In the genomic region with DNA sequence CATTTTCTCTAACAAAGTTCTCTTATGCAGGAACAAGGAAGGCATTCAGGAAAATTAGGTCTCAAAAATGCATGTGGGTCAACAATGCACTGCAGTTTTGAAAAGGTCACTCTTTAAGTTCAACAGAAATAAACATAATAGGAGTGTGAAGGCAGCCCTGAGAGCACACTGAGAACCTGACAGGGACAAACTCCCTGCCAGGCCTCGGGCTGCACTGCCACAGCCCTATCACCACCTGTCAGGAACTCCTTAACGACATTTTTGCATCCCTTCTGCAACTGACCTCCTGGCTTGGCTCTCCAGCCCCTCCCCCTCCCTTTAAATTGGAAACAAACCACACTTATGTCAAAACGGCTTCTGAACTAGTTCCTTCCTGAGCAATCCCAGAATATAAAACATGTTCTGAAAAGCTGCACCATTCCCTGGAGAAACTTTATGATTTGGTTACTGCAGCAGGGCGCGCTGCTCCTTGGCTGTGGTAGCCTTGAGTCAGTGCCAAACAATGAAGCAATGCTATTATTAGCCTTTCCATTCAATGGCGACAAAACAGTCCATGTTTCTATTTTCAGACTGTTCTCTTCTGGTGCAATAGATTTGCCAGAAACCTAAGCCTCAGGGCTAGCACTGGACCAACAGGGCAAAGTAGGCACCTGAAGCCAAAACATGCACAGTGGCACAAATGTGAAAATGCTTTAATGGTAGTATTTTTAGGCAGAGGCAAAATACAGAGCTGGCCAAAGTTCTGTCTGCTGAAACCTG, we compare ENCODE assay signal across 9 cellular contexts.
A peak's percentile ranks its signal among the peaks of the same experiment; 100 is the strongest.
DNase-seq lines count a peak whose midpoint lies in the region; TF ChIP-seq lines count a peak whose summit lies in the region.
"Had no signal": no experiment of that assay in that cellular context is flagged by ENCODE, and none has a peak within 500 bp of the region (broad histone marks: within the 10 kb centered on the region; RNA-seq: fewer than 3 reads in every experiment).

No MANE protein-coding gene starts in this region.

- CTCF ChIA-PET in CD4-positive, alpha-beta memory T cell (lab: Charles Lee; ENCODE audit: partially characterized antibody), result no interaction called here
- CTCF ChIA-PET in activated naive CD4-positive, alpha-beta T cell treated with anti-CD3 and anti-CD28 coated beads for 36 hours (lab: Charles Lee), result no interaction called here

- H3K4me3 ChIP-seq in mesenchymal stem cell (ENCODE audit: insufficient read depth in 1 of 2, low read depth in 1 of 2, low read length in 2 of 2), result peak overlapping the region in 1 of 2 experiments; percentile 39
- no peak overlapping the region for H3K4me3 ChIP-seq in vagina
- no peak overlapping the region for H3K4me3 ChIP-seq in CD4-positive, alpha-beta memory T cell (ENCODE audit: low read length in 2 of 2)

- POLR2A ChIA-PET in CD4-positive, alpha-beta memory T cell (lab: Charles Lee; ENCODE audit: partially characterized antibody), result no interaction called here

- peak overlapping the region in 1 of 2 experiments; percentile 31 for H3K23ac ChIP-seq in mesenchymal stem cell (ENCODE audit: low read length in 2 of 2)

- DNase-seq in GM03348 (ENCODE audit: low spot score) (peak; percentile 35), NCI-H748 (lab: John Stamatoyannopoulos, UW; ENCODE audit: unreplicated experiment) (peak; percentile 74), dermis microvascular lymphatic vessel endothelial cell (ENCODE audit: low read depth in 2 of 2) (peak; percentile 38 to 83), mesenchymal stem cell (peak; percentile 90), vagina (ENCODE audit: extremely low spot score in 2 of 2) (no peak)
- DNase-seq in CD4-positive, alpha-beta memory T cell, result no peak
- no peak for DNase-seq in activated naive CD4-positive, alpha-beta T cell treated with anti-CD3 and anti-CD28 coated beads for 36 hours
- no peak for DNase-seq in stimulated activated CD4-positive, alpha-beta T cell treated with anti-CD3 and anti-CD28 coated beads, Interleukin-2, amount 100 ng/mL, for 48 hours
- DNase-seq: naive B cell had no signal

- WGBS in mesenchymal stem cell, result under 1% methylated on average over 6 of the region's 6 CpGs

- H2AK5ac ChIP-seq in mesenchymal stem cell (ENCODE audit: low read length, severe bottlenecking), result no peak overlapping the region

- H3K27ac Mint-ChIP-seq in CD4-positive, alpha-beta memory T cell, result no peak overlapping the region
- H3K27ac Mint-ChIP-seq in activated naive CD4-positive, alpha-beta T cell treated with anti-CD3 and anti-CD28 coated beads for 36 hours, result no peak overlapping the region

- H4K91ac ChIP-seq in mesenchymal stem cell (ENCODE audit: low read length), result no peak overlapping the region

- H3K14ac ChIP-seq in mesenchymal stem cell (ENCODE audit: low read length in 2 of 2), result no peak overlapping the region

- H3K4me1 ChIP-seq in mesenchymal stem cell (ENCODE audit: control insufficient read depth, insufficient read depth, low read depth, low read length) (peaks cover 12% of the 10 kb centered on the region), vagina (peaks cover 30% of the 10 kb centered on the region)
- H3K4me1 ChIP-seq in CD4-positive, alpha-beta memory T cell (ENCODE audit: insufficient read depth, low read length), result no peaks in the 10 kb centered on the region

- no peak overlapping the region for H3K4me3 Mint-ChIP-seq in CD4-positive, alpha-beta memory T cell
- no peak overlapping the region for H3K4me3 Mint-ChIP-seq in activated naive CD4-positive, alpha-beta T cell treated with anti-CD3 and anti-CD28 coated beads for 36 hours
- H3K4me3 Mint-ChIP-seq: naive B cell had no signal

- H3K27ac ChIP-seq in mesenchymal stem cell (ENCODE audit: low read length, poor library complexity, severe bottlenecking), result peak overlapping the region; percentile 3
- peak overlapping the region; percentile 74 for H3K27ac ChIP-seq in vagina
- no peak overlapping the region for H3K27ac ChIP-seq in CD4-positive, alpha-beta memory T cell (ENCODE audit: low read depth, low read length)

- H2BK120ac ChIP-seq in mesenchymal stem cell (ENCODE audit: low read depth, low read length), result no peak overlapping the region

- H3K4me1 Mint-ChIP-seq in CD4-positive, alpha-beta memory T cell, result no peaks in the 10 kb centered on the region
- peaks cover 6% of the 10 kb centered on the region for H3K4me1 Mint-ChIP-seq in activated naive CD4-positive, alpha-beta T cell treated with anti-CD3 and anti-CD28 coated beads for 36 hours (ENCODE audit: low read depth)

- no peaks in the 10 kb centered on the region for H3K79me1 ChIP-seq in mesenchymal stem cell (replicated peaks; ENCODE audit: low read length, poor library complexity, severe bottlenecking)

- no peak overlapping the region for H3K18ac ChIP-seq in mesenchymal stem cell (ENCODE audit: low read depth in 1 of 2, low read length in 2 of 2)

- H3K4me2 ChIP-seq in mesenchymal stem cell (ENCODE audit: low read length, poor library complexity, severe bottlenecking), result peak overlapping the region; percentile 1

- no peak overlapping the region for H3K9ac ChIP-seq in mesenchymal stem cell (ENCODE audit: low read length)

- no peaks in the 10 kb centered on the region for H3K36me3 Mint-ChIP-seq in CD4-positive, alpha-beta memory T cell
- no peaks in the 10 kb centered on the region for H3K36me3 Mint-ChIP-seq in activated naive CD4-positive, alpha-beta T cell treated with anti-CD3 and anti-CD28 coated beads for 36 hours (ENCODE audit: low read depth)
- H3K36me3 Mint-ChIP-seq: naive B cell had no signal

- no peak overlapping the region for H4K8ac ChIP-seq in mesenchymal stem cell (ENCODE audit: low read length)

- no peaks in the 10 kb centered on the region for H3K36me3 ChIP-seq in mesenchymal stem cell (ENCODE audit: control insufficient read depth in 1 of 2, insufficient read depth in 2 of 2, low read depth in 1 of 2, low read length in 2 of 2)
- H3K36me3 ChIP-seq in vagina, result no peaks in the 10 kb centered on the region
- H3K36me3 ChIP-seq in CD4-positive, alpha-beta memory T cell (ENCODE audit: insufficient read depth, low read length), result no peaks in the 10 kb centered on the region

- no peaks in the 10 kb centered on the region for H3K27me3 Mint-ChIP-seq in CD4-positive, alpha-beta memory T cell
- H3K27me3 Mint-ChIP-seq in activated naive CD4-positive, alpha-beta T cell treated with anti-CD3 and anti-CD28 coated beads for 36 hours (ENCODE audit: low read depth), result peaks cover 3% of the 10 kb centered on the region

- intact Hi-C loops in vagina (cut with DNase I), result no loop called here
- intact Hi-C loops in CD4-positive, alpha-beta memory T cell (cut with micrococcal nuclease), result no loop called here
- intact Hi-C loops in activated naive CD4-positive, alpha-beta T cell treated with anti-CD3 and anti-CD28 coated beads for 36 hours (cut with micrococcal nuclease), result no loop called here

- H3K9me3 ChIP-seq in mesenchymal stem cell (ENCODE audit: control insufficient read depth, low read length), result no peaks in the 10 kb centered on the region
- H3K9me3 ChIP-seq in vagina, result no peaks in the 10 kb centered on the region
- no peaks in the 10 kb centered on the region for H3K9me3 ChIP-seq in CD4-positive, alpha-beta memory T cell (ENCODE audit: control insufficient read depth in 1 of 2, low read length in 2 of 2)

- no peak for TF ChIP-seq POLR2A in vagina (IDR thresholded peaks at IDR 0.05)

- H3K9me3 Mint-ChIP-seq in CD4-positive, alpha-beta memory T cell, result peaks cover 0 to 7% (median 0%) of the 10 kb centered on the region in 8 donors
- H3K9me3 Mint-ChIP-seq in activated naive CD4-positive, alpha-beta T cell treated with anti-CD3 and anti-CD28 coated beads for 36 hours, result no peaks in the 10 kb centered on the region
- H3K9me3 Mint-ChIP-seq: naive B cell had no signal

- peak overlapping the region in 1 of 2 experiments; percentile 10 for H2BK12ac ChIP-seq in mesenchymal stem cell (ENCODE audit: low read length in 2 of 2)

- H2BK5ac ChIP-seq in mesenchymal stem cell (ENCODE audit: low read depth, low read length, poor library complexity, severe bottlenecking), result no peak overlapping the region

- TF ChIP-seq CTCF in vagina (IDR thresholded peaks at IDR 0.05), result peak in 1 of 3 experiments; percentile 7

- no peak overlapping the region for H2BK15ac ChIP-seq in mesenchymal stem cell (ENCODE audit: low read depth, poor library complexity, severe bottlenecking)

- no peak overlapping the region for H3K4ac ChIP-seq in mesenchymal stem cell (ENCODE audit: low read depth in 1 of 2, low read length in 2 of 2)

- H2AFZ ChIP-seq in mesenchymal stem cell (ENCODE audit: low read depth, low read length), result no peak overlapping the region

- H3K27me3 ChIP-seq in mesenchymal stem cell (ENCODE audit: control insufficient read depth in 1 of 2, insufficient read depth in 1 of 2, low read length in 2 of 2) (no peaks in the 10 kb centered on the region), vagina (no peaks in the 10 kb centered on the region)
- H3K27me3 ChIP-seq in CD4-positive, alpha-beta memory T cell (ENCODE audit: insufficient read depth, low read length), result no peaks in the 10 kb centered on the region

Comparison
In these comparisons a context has a peak if more than half of its experiments do, and no peak if none do; other contexts are left out.
1. DNase-seq: peak in GM03348 (single experiment), NCI-H748 (single experiment), dermis microvascular lymphatic vessel endothelial cell (2 of 2) and mesenchymal stem cell (single experiment); none in vagina (0 of 2), CD4-positive, alpha-beta memory T cell (0 of 5), activated naive CD4-positive, alpha-beta T cell treated with anti-CD3 and anti-CD28 coated beads for 36 hours (single experiment) and stimulated activated CD4-positive, alpha-beta T cell treated with anti-CD3 and anti-CD28 coated beads, Interleukin-2, amount 100 ng/mL, for 48 hours (0 of 2).